In the genomic region with DNA sequence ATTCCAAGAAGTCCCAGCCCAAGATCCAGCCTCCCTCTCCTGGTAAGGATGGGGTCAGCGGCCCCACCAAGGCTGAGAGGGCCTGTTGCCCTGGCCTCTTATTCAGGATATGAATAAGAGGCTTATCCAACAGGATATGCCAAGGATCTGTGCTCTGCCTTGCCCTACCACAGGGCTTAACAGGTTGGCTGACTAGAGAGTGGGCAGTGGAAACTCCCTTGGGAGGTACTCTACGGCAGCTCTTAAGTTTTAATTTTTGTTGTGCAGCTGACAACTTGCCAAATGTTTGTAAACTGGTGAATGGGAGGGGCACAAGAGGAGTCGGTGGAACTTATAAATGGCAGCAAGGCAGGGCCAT, we compare ENCODE assay signal across 8 cellular contexts. TPM values are rescaled to one million over a fixed set of nuclear protein-coding genes. Genes with fewer than 3 reads are reported as not detected.
A peak's percentile ranks its signal among the peaks of the same experiment; 100 is the strongest.
DNase-seq lines count a peak whose midpoint lies in the region; ATAC-seq and TF ChIP-seq lines count a peak whose summit lies in the region.

No MANE protein-coding gene starts in this region.

- H3K27ac ChIP-seq in heart right ventricle, result peak overlapping the region in 8 of 10 donors; percentile 11 to 69 (median 30)

- H3K4me1 Mint-ChIP-seq in WTC11, result no peaks in the 10 kb centered on the region

- peak; percentile 3 for TF ChIP-seq POLR2A in GM18505 (IDR thresholded peaks at IDR 0.05; ENCODE audit: borderline replicate concordance, extremely low read depth, insufficient read depth, insufficient read length)

- POLR2A ChIA-PET in WTC11 (lab: Charles Lee), result no interaction called here

- H3K27me3 Mint-ChIP-seq in WTC11 (ENCODE audit: low read depth), result no peaks in the 10 kb centered on the region

- H3K4me1 ChIP-seq in heart right ventricle, result peaks cover 3 to 50% (median 41%) of the 10 kb centered on the region in 9 donors
- peaks cover 48% of the 10 kb centered on the region for H3K4me1 ChIP-seq in skeletal muscle satellite cell (ENCODE audit: control insufficient read depth, insufficient read depth, low read length)

- CTCF ChIA-PET in WTC11 (lab: Charles Lee), result no interaction called here

- peak overlapping the region; percentile 32 for H3K4me2 ChIP-seq in skeletal muscle satellite cell (ENCODE audit: low read length)

- no peak for ATAC-seq in GM18505 (IDR thresholded peaks at IDR 0.05; ENCODE audit: unreplicated experiment)
- no peak for ATAC-seq in WTC11
- peak in 5 of 8 donors; percentile 5 to 47 (median 15) for ATAC-seq in heart right ventricle
- ATAC-seq in GM18519 (IDR thresholded peaks at IDR 0.05; ENCODE audit: low FRiP score, unreplicated experiment), result no peak

- TF ChIP-seq CTCF in WTC11 (IDR thresholded peaks at IDR 0.05), result no peak
- TF ChIP-seq CTCF in heart right ventricle (IDR thresholded peaks at IDR 0.05), result no peak

- DNase-seq in WTC11 (ENCODE audit: low spot score), result no peak
- DNase-seq in heart right ventricle, result no peak
- no peak for DNase-seq in NCI-H1105 treated with DMSO at 0.1 percent for 48 hours (lab: John Stamatoyannopoulos, UW)
- DNase-seq in HPDE6-E6E7 (ENCODE audit: extremely low spot score), result no peak
- DNase-seq in AG08396 (ENCODE audit: low spot score), result no peak

- peak overlapping the region; percentile 76; the same call in 1 of the 2 replicates for H3K27ac Mint-ChIP-seq in WTC11

- H3K9me3 Mint-ChIP-seq in WTC11, result no peaks in the 10 kb centered on the region

- peak overlapping the region; percentile 66 for H3K9ac ChIP-seq in skeletal muscle satellite cell (ENCODE audit: low read depth, low read length)

- H3K4me3 ChIP-seq in heart right ventricle, result no peak overlapping the region
- H3K4me3 ChIP-seq in skeletal muscle satellite cell (ENCODE audit: low read length), result no peak overlapping the region

- H3K9me3 ChIP-seq in heart right ventricle (no peaks in the 10 kb centered on the region), skeletal muscle satellite cell (replicated peaks; ENCODE audit: low read length) (no peaks in the 10 kb centered on the region)

- WGBS in heart right ventricle, 2 donors, result 36 to 37% methylated on average over 3 of the region's 3 CpGs

- H3K27me3 ChIP-seq in heart right ventricle (no peaks in the 10 kb centered on the region), skeletal muscle satellite cell (ENCODE audit: control insufficient read depth, insufficient read depth, low read length) (no peaks in the 10 kb centered on the region)

- H3K36me3 ChIP-seq in heart right ventricle (peaks cover 0 to 100% (median 81%) of the 10 kb centered on the region in 9 donors), skeletal muscle satellite cell (ENCODE audit: insufficient read depth, low read length) (peaks cover 75% of the 10 kb centered on the region)

- intact Hi-C loops in heart right ventricle (cut with DNase I), result no loop called here

- no peak overlapping the region for H3K4me3 Mint-ChIP-seq in WTC11

- H3K36me3 Mint-ChIP-seq in WTC11, result peaks cover 98% of the 10 kb centered on the region

TF ChIP-seq in WTC11, 78 proteins besides CTCF, POLR2A, EP300 and RAD21:
- TF ChIP-seq ZNF671 (CRISPR knock-in tag; IDR thresholded peaks at IDR 0.05) (no peak), FOXK1 (CRISPR knock-in tag; IDR thresholded peaks at IDR 0.05) (no peak), TEAD4 (CRISPR knock-in tag; IDR thresholded peaks at IDR 0.05) (no peak), OVOL2 (CRISPR knock-in tag; IDR thresholded peaks at IDR 0.05; ENCODE audit: borderline replicate concordance) (no peak)
- TF ChIP-seq, protein P1, sequence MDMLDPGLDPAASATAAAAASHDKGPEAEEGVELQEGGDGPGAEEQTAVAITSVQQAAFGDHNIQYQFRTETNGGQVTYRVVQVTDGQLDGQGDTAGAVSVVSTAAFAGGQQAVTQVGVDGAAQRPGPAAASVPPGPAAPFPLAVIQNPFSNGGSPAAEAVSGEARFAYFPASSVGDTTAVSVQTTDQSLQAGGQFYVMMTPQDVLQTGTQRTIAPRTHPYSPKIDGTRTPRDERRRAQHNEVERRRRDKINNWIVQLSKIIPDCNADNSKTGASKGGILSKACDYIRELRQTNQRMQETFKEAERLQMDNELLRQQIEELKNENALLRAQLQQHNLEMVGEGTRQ (CRISPR knock-in tag; IDR thresholded peaks at IDR 0.05), result no peak

RNA-seq across cellular contexts. Expression of a gene that starts 16.5 kb away (rescaled TPM):
- 13.1 to 15.0 TPM (median 13.7 TPM) in 3 replicates for total RNA-seq in WTC11 (2021)
- total RNA-seq in heart right ventricle, result 1 to 10 TPM; 2.7 to 7.5 (median 4.6) TPM
- polyA plus RNA-seq in heart right ventricle, result 1 to 10 TPM; 2.9 to 3.4 TPM
- total RNA-seq in skeletal muscle satellite cell (2012; rRNA removed), result 6.6 and 10.1 TPM in 2 replicates

RNA-seq across cellular contexts. Expression of a gene that starts 55.2 kb away (rescaled TPM):
- 26.5 to 29.8 TPM (median 28.7 TPM) in 3 replicates for total RNA-seq in WTC11 (2021)
- 10 to 100 TPM in 8 of 10 donors, 1 to 10 TPM in 2; 7.4 to 19.1 (median 11.8) TPM for total RNA-seq in heart right ventricle
- polyA plus RNA-seq in heart right ventricle, result 10 to 100 TPM in 1 of 2 donors, 1 to 10 TPM in 1; 9.9 to 12.8 TPM
- total RNA-seq in skeletal muscle satellite cell (2012; rRNA removed), result 6.8 and 10.7 TPM in 2 replicates

Comparison
In these comparisons a context has a peak if more than half of its experiments do, and no peak if none do; other contexts are left out.
1. ATAC-seq: peak in heart right ventricle (5 of 8); none in GM18505 (single experiment), WTC11 (single experiment) and GM18519 (single experiment).